ENCODE assay signal across 1 cellular context in the genomic region with DNA sequence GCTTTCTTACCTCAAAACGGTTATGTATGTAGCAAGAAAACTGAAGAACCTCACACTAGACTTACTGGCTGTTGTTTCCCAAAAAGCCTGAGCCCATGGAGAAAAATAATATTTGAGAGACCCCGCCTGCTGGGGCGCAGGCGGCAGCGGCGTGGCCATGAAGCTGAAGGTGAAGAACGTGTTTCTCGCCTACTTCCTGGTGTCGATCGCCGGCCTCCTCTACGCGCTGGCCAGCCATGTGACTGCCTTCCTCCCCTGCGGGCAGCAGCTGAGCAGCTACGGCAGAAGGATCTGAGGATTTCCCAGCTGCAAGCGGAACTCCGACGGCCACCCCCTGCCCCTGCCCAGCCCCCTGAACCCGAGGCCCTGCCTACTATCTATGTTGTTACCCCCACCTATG. TPM values are rescaled to one million over a fixed set of nuclear protein-coding genes. Genes with fewer than 3 reads are reported as not detected.
"Had no signal": no experiment of that assay in that cellular context is flagged by ENCODE, and none has a peak within 500 bp of the region (broad histone marks: within the 10 kb centered on the region; RNA-seq: fewer than 3 reads in every experiment).

No MANE protein-coding gene starts in this region.

RNA-seq across cellular contexts. Expression of a gene that starts 2.7 kb away (rescaled TPM):
- total RNA-seq: ascending aorta had no signal
